In the genomic region with DNA sequence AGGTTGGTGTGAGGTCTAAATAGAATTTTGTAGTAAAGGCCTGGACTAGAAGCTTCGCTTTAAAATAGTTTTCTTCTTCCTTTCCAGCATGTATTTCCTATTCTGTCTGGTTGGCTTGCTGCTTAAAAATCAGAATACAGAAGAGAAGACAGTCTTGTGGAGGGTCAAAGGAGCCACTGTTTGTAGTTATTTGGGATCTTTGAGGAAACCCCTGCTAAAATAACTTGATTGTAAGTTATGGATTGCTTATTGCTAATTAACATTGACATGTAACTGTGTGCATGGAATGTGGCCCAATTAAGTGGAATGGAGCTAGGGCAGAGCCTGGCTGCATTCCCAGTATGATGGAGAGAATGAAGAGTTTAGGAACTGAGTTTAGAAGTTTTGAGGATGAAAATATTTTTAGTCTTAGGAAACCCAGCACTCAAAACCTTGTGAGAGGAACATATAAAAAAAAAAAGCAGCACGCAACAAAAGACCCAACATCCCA, we compare ENCODE assay signal across 17 cellular contexts.
"Had no signal": no experiment of that assay in that cellular context is flagged by ENCODE, and none has a peak within 500 bp of the region (broad histone marks: within the 10 kb centered on the region; RNA-seq: fewer than 3 reads in every experiment).

No MANE protein-coding gene starts in this region.

- DNase-seq: activated CD4-positive, alpha-beta T cell treated with anti-CD3 and anti-CD28 coated beads, Interleukin-2, amount 10 ng/mL, durations not matched to agents 7 days and 5 days; activated CD8-positive, alpha-beta T cell treated with anti-CD3 and anti-CD28 coated beads, Interleukin-2, amount 10 ng/mL, durations not matched to agents 7 days and 5 days; activated naive CD4-positive, alpha-beta T cell treated with anti-CD3 and anti-CD28 coated beads, Interleukin-2, amount 10 ng/mL, durations not matched to agents 7 days and 5 days; activated T-cell treated with anti-CD3 and anti-CD28 coated beads, Interleukin-2, amount 50 U/mL, for 4 hours; effector CD4-positive, alpha-beta T cell; heart right ventricle; immature natural killer cell; occipital lobe; stimulated activated CD4-positive, alpha-beta T cell treated with anti-CD3 and anti-CD28 coated beads, Interleukin-4, amount 100 ng/mL, for 24 hours; stomach had no signal

- H3K36me3 Mint-ChIP-seq: activated naive CD4-positive, alpha-beta T cell treated with anti-CD3 and anti-CD28 coated beads, Interleukin-2, amount 10 ng/mL, durations not matched to agents 7 days and 5 days; immature natural killer cell; natural killer cell treated with Interleukin-12 subunit alpha and Interleukin-12 subunit beta and Interleukin-15 and Interleukin-18, amount 100 ng/mL, for 72 hours; stimulated activated effector memory CD8-positive, alpha-beta T cell treated with anti-CD3 and anti-CD28 coated beads, Interleukin-12 subunit alpha, Interleukin-12 subunit beta, amount 100 ng/mL, for 72 hours had no signal

- H3K27ac ChIP-seq: ascending aorta, heart right ventricle, stomach had no signal

- ATAC-seq: activated CD4-positive, CD25-positive, alpha-beta regulatory T cell treated with anti-CD3 and anti-CD28 coated beads, Interleukin-2, amount 50 U/mL, for 24 hours; activated CD8-positive, alpha-beta T cell treated with anti-CD3 and anti-CD28 coated beads, Interleukin-2, amount 10 ng/mL, durations not matched to agents 7 days and 5 days; activated T-cell treated with anti-CD3 and anti-CD28 coated beads, Interleukin-2, amount 50 U/mL, for 4 hours; esophagus mucosa; heart right ventricle; natural killer cell treated with Interleukin-12 subunit alpha and Interleukin-12 subunit beta and Interleukin-15 and Interleukin-18, amount 100 ng/mL, for 72 hours; stimulated activated effector memory CD8-positive, alpha-beta T cell treated with anti-CD3 and anti-CD28 coated beads, Interleukin-12 subunit alpha, Interleukin-12 subunit beta, amount 100 ng/mL, for 72 hours had no signal

- H3K9me3 Mint-ChIP-seq: activated CD4-positive, alpha-beta T cell treated with anti-CD3 and anti-CD28 coated beads, Interleukin-2, amount 10 ng/mL, durations not matched to agents 7 days and 5 days; activated naive CD4-positive, alpha-beta T cell treated with anti-CD3 and anti-CD28 coated beads, Interleukin-2, amount 10 ng/mL, durations not matched to agents 7 days and 5 days; activated T-cell treated with anti-CD3 and anti-CD28 coated beads, Interleukin-2, amount 50 U/mL, for 4 hours; natural killer cell treated with Interleukin-12 subunit alpha and Interleukin-12 subunit beta and Interleukin-15 and Interleukin-18, amount 100 ng/mL, for 72 hours; stimulated activated effector memory CD8-positive, alpha-beta T cell treated with anti-CD3 and anti-CD28 coated beads, Interleukin-12 subunit alpha, Interleukin-12 subunit beta, amount 100 ng/mL, for 72 hours; T-helper 1 cell treated with Interleukin-12 subunit alpha and Interleukin-12 subunit beta and Interleukin-4 antibody, amounts not matched to agents 30 μg/mL and 1 μg/mL, for 36 hours had no signal

- H3K36me3 ChIP-seq: ascending aorta, heart right ventricle, stomach had no signal

- H3K27ac Mint-ChIP-seq: activated CD4-positive, alpha-beta T cell treated with anti-CD3 and anti-CD28 coated beads, Interleukin-2, amount 10 ng/mL, durations not matched to agents 7 days and 5 days; activated CD8-positive, alpha-beta T cell treated with anti-CD3 and anti-CD28 coated beads, Interleukin-2, amount 10 ng/mL, durations not matched to agents 7 days and 5 days; activated naive CD4-positive, alpha-beta T cell treated with anti-CD3 and anti-CD28 coated beads, Interleukin-2, amount 10 ng/mL, durations not matched to agents 7 days and 5 days; immature natural killer cell; natural killer cell treated with Interleukin-12 subunit alpha and Interleukin-12 subunit beta and Interleukin-15 and Interleukin-18, amount 100 ng/mL, for 72 hours; progenitor cell of endocrine pancreas; stimulated activated effector memory CD8-positive, alpha-beta T cell treated with anti-CD3 and anti-CD28 coated beads, Interleukin-12 subunit alpha, Interleukin-12 subunit beta, amount 100 ng/mL, for 72 hours; T-helper 1 cell treated with Interleukin-12 subunit alpha and Interleukin-12 subunit beta and Interleukin-4 antibody, amounts not matched to agents 30 μg/mL and 1 μg/mL, for 36 hours had no signal

- H3K9me3 ChIP-seq: ascending aorta, heart right ventricle, stomach had no signal

- H3K27me3 ChIP-seq: ascending aorta, heart right ventricle, stomach had no signal

- H3K4me3 ChIP-seq: ascending aorta, heart right ventricle, stomach had no signal

- H3K4me1 ChIP-seq: ascending aorta had no signal
